Comparison of ENCODE assay signal across 30 cellular contexts in genomic region chr5:138775034-138775433, GRCh38. TPM values are rescaled to one million over a fixed set of nuclear protein-coding genes. Genes with fewer than 3 reads are reported as not detected.
DNase-seq lines count a peak whose midpoint lies in the region; ATAC-seq, FAIRE-seq and TF ChIP-seq lines count a peak whose summit lies in the region.
"Had no signal": no experiment of that assay in that cellular context is flagged by ENCODE, and none has a peak within 500 bp of the region (broad histone marks: within the 10 kb centered on the region; RNA-seq: fewer than 3 reads in every experiment).

No MANE protein-coding gene starts in this region.

- no peak overlapping the region for H3K23ac ChIP-seq in trophoblast cell (ENCODE audit: low read length)

- H4K91ac ChIP-seq in trophoblast cell (ENCODE audit: low read depth, low read length): no peak overlapping the region

- H3K27me3 ChIP-seq in hepatocyte: no peaks in the 10 kb centered on the region
- H3K27me3 ChIP-seq in trophoblast cell (ENCODE audit: insufficient read depth, low read length): no peaks in the 10 kb centered on the region
- H3K27me3 ChIP-seq: suprapubic skin, upper lobe of right lung had no signal

- H3K4me1 ChIP-seq in hepatocyte (ENCODE audit: insufficient read depth) (peaks cover 25% of the 10 kb centered on the region), trophoblast cell (ENCODE audit: control insufficient read depth in 1 of 2, insufficient read depth in 2 of 2, low read length in 2 of 2) (peaks cover 0 to 2% of the 10 kb centered on the region in 2 experiments)

- H3K79me1 ChIP-seq in trophoblast cell (ENCODE audit: low read length): no peaks in the 10 kb centered on the region

- H3K9me2 ChIP-seq in hepatocyte (replicated peaks; ENCODE audit: insufficient read depth): no peaks in the 10 kb centered on the region

- no peak overlapping the region for H2AFZ ChIP-seq in hepatocyte
- no peak overlapping the region for H2AFZ ChIP-seq in trophoblast cell (ENCODE audit: insufficient read depth, low read length, poor library complexity)

- H2BK120ac ChIP-seq in trophoblast cell (ENCODE audit: insufficient read depth, low read length, poor library complexity): no peak overlapping the region

- H3K36me3 Mint-ChIP-seq in activated CD8-positive, alpha-beta T cell treated with anti-CD3 and anti-CD28 coated beads, Interleukin-2, amount 10 ng/mL, durations not matched to agents 7 days and 5 days (ENCODE audit: low read depth): no peaks in the 10 kb centered on the region
- H3K36me3 Mint-ChIP-seq: activated naive CD8-positive, alpha-beta T cell; naive thymus-derived CD8-positive, alpha-beta T cell had no signal

- H3K4me3 ChIP-seq in hepatocyte (no peak overlapping the region), trophoblast cell (ENCODE audit: low read depth, low read length) (no peak overlapping the region)
- H3K4me3 ChIP-seq: lower lobe of right lung, suprapubic skin, upper lobe of right lung had no signal

- TF ChIP-seq CTCF in hepatocyte (IDR thresholded peaks at IDR 0.05; ENCODE audit: poor library complexity): no peak

- no peak overlapping the region for H2BK12ac ChIP-seq in trophoblast cell (ENCODE audit: low read length)

- POLR2A ChIA-PET in activated CD8-positive, alpha-beta T cell treated with anti-CD3 and anti-CD28 coated beads, Interleukin-2, amount 10 ng/mL, durations not matched to agents 7 days and 5 days (lab: Charles Lee): no interaction called here

- no peak overlapping the region for H3K4me2 ChIP-seq in hepatocyte
- no peak overlapping the region for H3K4me2 ChIP-seq in trophoblast cell (ENCODE audit: low read length)

- peaks cover 15% of the 10 kb centered on the region for H3K27me3 Mint-ChIP-seq in activated CD8-positive, alpha-beta T cell treated with anti-CD3 and anti-CD28 coated beads, Interleukin-2, amount 10 ng/mL, durations not matched to agents 7 days and 5 days (ENCODE audit: low read depth)
- H3K27me3 Mint-ChIP-seq: activated T-helper 17 cell treated with anti-CD3 and anti-CD28 coated beads, Interleukin-2, amount 50 U/mL, for 72 hours had no signal

- no peak overlapping the region for H3K18ac ChIP-seq in trophoblast cell (ENCODE audit: low read length)

- peak overlapping the region; percentile 9 for H3K27ac ChIP-seq in hepatocyte
- H3K27ac ChIP-seq in trophoblast cell (ENCODE audit: low read depth, low read length): no peak overlapping the region
- H3K27ac ChIP-seq: lower lobe of right lung, suprapubic skin, upper lobe of right lung had no signal

- H3K9me3 ChIP-seq in hepatocyte (ENCODE audit: low read depth) (no peaks in the 10 kb centered on the region), trophoblast cell (ENCODE audit: insufficient read depth, low read depth, low read length) (no peaks in the 10 kb centered on the region)
- H3K9me3 ChIP-seq: lower lobe of right lung, suprapubic skin, upper lobe of right lung had no signal

- peak; percentile 54 for FAIRE-seq in GM12892 (lab: Jason Lieb, UNC)
- FAIRE-seq: bronchial epithelial cell, colon, G401.6, H54 had no signal

- H3K4me3 Mint-ChIP-seq in activated CD8-positive, alpha-beta T cell treated with anti-CD3 and anti-CD28 coated beads, Interleukin-2, amount 10 ng/mL, durations not matched to agents 7 days and 5 days: no peak overlapping the region
- H3K4me3 Mint-ChIP-seq: activated CD8-positive, alpha-beta T cell treated with anti-CD3 and anti-CD28 coated beads for 36 hours; activated naive CD8-positive, alpha-beta T cell; activated T-helper 17 cell treated with anti-CD3 and anti-CD28 coated beads, Interleukin-2, amount 50 U/mL, for 72 hours; naive thymus-derived CD8-positive, alpha-beta T cell; stimulated activated effector memory CD8-positive, alpha-beta T cell treated with anti-CD3 and anti-CD28 coated beads, Interleukin-12 subunit alpha, Interleukin-12 subunit beta, amount 100 ng/mL, for 72 hours had no signal

- H4K12ac ChIP-seq in trophoblast cell (ENCODE audit: low read depth, low read length): no peak overlapping the region

- H2AK5ac ChIP-seq in trophoblast cell (ENCODE audit: low read length): no peak overlapping the region

- H3K27ac Mint-ChIP-seq in activated CD8-positive, alpha-beta T cell treated with anti-CD3 and anti-CD28 coated beads, Interleukin-2, amount 10 ng/mL, durations not matched to agents 7 days and 5 days: no peak overlapping the region
- H3K27ac Mint-ChIP-seq: activated CD8-positive, alpha-beta T cell treated with anti-CD3 and anti-CD28 coated beads for 36 hours; activated naive CD8-positive, alpha-beta T cell; activated T-helper 17 cell treated with anti-CD3 and anti-CD28 coated beads, Interleukin-2, amount 50 U/mL, for 72 hours; naive thymus-derived CD8-positive, alpha-beta T cell; stimulated activated effector memory CD8-positive, alpha-beta T cell treated with anti-CD3 and anti-CD28 coated beads, Interleukin-12 subunit alpha, Interleukin-12 subunit beta, amount 100 ng/mL, for 72 hours had no signal

- 76% methylated on average over 1 of the region's 1 CpG for WGBS in hepatocyte (ENCODE audit: low lambda C conversion rate, missing lambda C conversion rate)
- no CpG with 5 or more reads among the region's 1 CpG for WGBS in trophoblast cell (ENCODE audit: extremely low coverage, insufficient coverage, insufficient read length)

- no peak overlapping the region for H3K14ac ChIP-seq in trophoblast cell (ENCODE audit: low read length)

- H3K4ac ChIP-seq in trophoblast cell (ENCODE audit: low read depth, low read length): no peak overlapping the region

- peaks cover 85% of the 10 kb centered on the region for H3K79me2 ChIP-seq in hepatocyte
- H3K79me2 ChIP-seq in trophoblast cell (ENCODE audit: control insufficient read depth, insufficient read depth, low read length, poor library complexity): peaks cover 18% of the 10 kb centered on the region

- no peak for TF ChIP-seq POLR2A in GM12892 (IDR thresholded peaks at IDR 0.05; ENCODE audit: low read depth, low read length)

- H3K4me1 Mint-ChIP-seq in activated CD8-positive, alpha-beta T cell treated with anti-CD3 and anti-CD28 coated beads, Interleukin-2, amount 10 ng/mL, durations not matched to agents 7 days and 5 days (ENCODE audit: low read depth): no peaks in the 10 kb centered on the region
- H3K4me1 Mint-ChIP-seq: activated T-helper 17 cell treated with anti-CD3 and anti-CD28 coated beads, Interleukin-2, amount 50 U/mL, for 72 hours; naive thymus-derived CD8-positive, alpha-beta T cell; stimulated activated effector memory CD8-positive, alpha-beta T cell treated with anti-CD3 and anti-CD28 coated beads, Interleukin-12 subunit alpha, Interleukin-12 subunit beta, amount 100 ng/mL, for 72 hours had no signal

- no peaks in the 10 kb centered on the region for H3K36me3 ChIP-seq in hepatocyte (replicated peaks; ENCODE audit: insufficient read depth, low read depth)
- peaks cover 10 to 14% of the 10 kb centered on the region in 2 experiments for H3K36me3 ChIP-seq in trophoblast cell (ENCODE audit: control insufficient read depth in 1 of 2, insufficient read depth in 2 of 2, low read length in 2 of 2)

- CTCF ChIA-PET in activated CD8-positive, alpha-beta T cell treated with anti-CD3 and anti-CD28 coated beads, Interleukin-2, amount 10 ng/mL, durations not matched to agents 7 days and 5 days (lab: Charles Lee): no interaction called here

- no peak overlapping the region for H3K9ac ChIP-seq in trophoblast cell (ENCODE audit: low read length)

- no peak overlapping the region for H2BK5ac ChIP-seq in trophoblast cell (ENCODE audit: low read depth, low read length, poor library complexity)

- H3K9me3 Mint-ChIP-seq in activated CD8-positive, alpha-beta T cell treated with anti-CD3 and anti-CD28 coated beads, Interleukin-2, amount 10 ng/mL, durations not matched to agents 7 days and 5 days (ENCODE audit: insufficient read depth): no peaks in the 10 kb centered on the region
- H3K9me3 Mint-ChIP-seq: activated CD8-positive, alpha-beta T cell treated with anti-CD3 and anti-CD28 coated beads for 36 hours; activated T-helper 17 cell treated with anti-CD3 and anti-CD28 coated beads, Interleukin-2, amount 50 U/mL, for 72 hours; stimulated activated effector memory CD8-positive, alpha-beta T cell treated with anti-CD3 and anti-CD28 coated beads, Interleukin-12 subunit alpha, Interleukin-12 subunit beta, amount 100 ng/mL, for 72 hours had no signal

- H4K8ac ChIP-seq in trophoblast cell (ENCODE audit: low read depth, low read length): no peak overlapping the region

- no peak for ATAC-seq in activated CD8-positive, alpha-beta T cell treated with anti-CD3 and anti-CD28 coated beads, Interleukin-2, amount 10 ng/mL, durations not matched to agents 7 days and 5 days
- ATAC-seq: activated CD8-positive, alpha-beta T cell treated with anti-CD3 and anti-CD28 coated beads for 36 hours; activated T-helper 17 cell treated with anti-CD3 and anti-CD28 coated beads, Interleukin-2, amount 50 U/mL, for 72 hours; naive thymus-derived CD8-positive, alpha-beta T cell; stimulated activated effector memory CD8-positive, alpha-beta T cell treated with anti-CD3 and anti-CD28 coated beads, Interleukin-12 subunit alpha, Interleukin-12 subunit beta, amount 100 ng/mL, for 72 hours; upper lobe of right lung had no signal

- no peak for DNase-seq in GM12892 (ENCODE audit: insufficient read length)
- DNase-seq in HuH-7 (ENCODE audit: low spot score): peak; percentile 24
- DNase-seq in hepatocyte (ENCODE audit: low spot score): no peak
- peak; percentile 18 to 76 for DNase-seq in trophoblast cell
- no peak for DNase-seq in activated CD4-positive, alpha-beta T cell treated with anti-CD3 and anti-CD28 coated beads for 48 hours
- DNase-seq in Ammon's horn (ENCODE audit: low spot score): no peak
- no peak for DNase-seq in DMS153 treated with DMSO at 0.1 percent for 48 hours (lab: John Stamatoyannopoulos, UW; ENCODE audit: unreplicated experiment)
- DNase-seq in activated CD8-positive, alpha-beta T cell treated with anti-CD3 and anti-CD28 coated beads, Interleukin-2, amount 10 ng/mL, durations not matched to agents 7 days and 5 days: no peak
- DNase-seq: activated CD4-positive, CD25-positive, alpha-beta regulatory T cell treated with anti-CD3 and anti-CD28 coated beads, Interleukin-2, amount 50 U/mL, for 72 hours; activated CD8-positive, alpha-beta T cell treated with anti-CD3 and anti-CD28 coated beads for 36 hours; C1 segment of cervical spinal cord; DMS79; islet precursor cell; lower lobe of right lung; naive thymus-derived CD8-positive, alpha-beta T cell; NCI-H146; NCI-H345; nucleus accumbens; SHP77 treated with DMSO at 0.1 percent for 48 hours; stimulated activated CD4-positive, alpha-beta T cell treated with anti-CD3 and anti-CD28 coated beads, Interleukin-15, amount 100 ng/mL, for 24 hours; T-helper 2 cell; upper lobe of right lung had no signal

- peaks cover 72% of the 10 kb centered on the region for H4K20me1 ChIP-seq in hepatocyte (ENCODE audit: insufficient read depth, poor library complexity, severe bottlenecking)

RNA-seq across cellular contexts. Expression of gene CTNNA1, which starts 21.8 kb away (rescaled TPM):
- polyA plus RNA-seq in GM12892 (2012; ENCODE audit: missing spikeins): 61.9 TPM
- 335 and 349 TPM in 2 replicates for total RNA-seq in hepatocyte
- polyA plus RNA-seq in hepatocyte: 134 and 152 TPM in 2 replicates
- polyA plus RNA-seq in trophoblast cell (2013): 203 and 211 TPM in 2 replicates
- 10 to 100 TPM; 22.4 to 22.9 TPM for total RNA-seq in activated CD8-positive, alpha-beta T cell treated with anti-CD3 and anti-CD28 coated beads, Interleukin-2, amount 10 ng/mL, durations not matched to agents 7 days and 5 days

Comparison
In these comparisons a context has a peak if more than half of its experiments do, and no peak if none do; other contexts are left out.
1. DNase-seq: peak in HuH-7 (single experiment) and trophoblast cell (2 of 2); none in GM12892 (single experiment), hepatocyte (single experiment), activated CD4-positive, alpha-beta T cell treated with anti-CD3 and anti-CD28 coated beads for 48 hours (single experiment), Ammon's horn (single experiment), DMS153 treated with DMSO at 0.1 percent for 48 hours (single experiment) and activated CD8-positive, alpha-beta T cell treated with anti-CD3 and anti-CD28 coated beads, Interleukin-2, amount 10 ng/mL, durations not matched to agents 7 days and 5 days (single experiment).
2. RNA of gene CTNNA1, which starts 21.8 kb away (total RNA-seq): 335 to 349 TPM in hepatocyte; 22.4 to 22.9 TPM in activated CD8-positive, alpha-beta T cell treated with anti-CD3 and anti-CD28 coated beads, Interleukin-2, amount 10 ng/mL, durations not matched to agents 7 days and 5 days; every median in the first group is over 10 times any median in the second.